In the genomic region with DNA sequence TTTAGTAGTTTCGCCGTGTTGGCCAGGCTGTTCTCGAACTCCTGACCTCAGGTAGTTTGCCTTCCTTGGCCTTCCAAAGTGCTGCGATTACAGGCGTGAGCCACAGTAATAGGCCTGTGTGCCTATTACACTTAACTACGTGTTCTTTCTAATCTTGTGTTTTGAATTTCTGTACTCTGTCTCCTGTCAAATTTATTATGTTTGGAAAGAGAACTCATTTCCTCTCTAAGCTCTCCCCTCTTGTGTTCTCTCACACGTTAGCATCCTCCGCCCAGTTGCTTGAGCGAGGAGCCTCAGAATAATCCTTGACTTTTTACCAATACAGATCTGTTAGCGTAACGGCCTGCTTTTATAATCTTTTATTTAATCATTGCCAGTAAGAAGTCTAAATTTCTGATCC, we compare ENCODE assay signal across 1 cellular context.
TF ChIP-seq lines count a peak whose summit lies in the region.

No MANE protein-coding gene starts in this region.

TF ChIP-seq in A549, 52 proteins besides CTCF, POLR2A, EP300 and RAD21 (continued from another document):
- TF ChIP-seq PHF8 (IDR thresholded peaks at IDR 0.05; ENCODE audit: borderline replicate concordance, low read depth) = no peak
- no peak for TF ChIP-seq CHD4 (IDR thresholded peaks at IDR 0.05; ENCODE audit: borderline replicate concordance)
